ENCODE assay signal across 9 cellular contexts in the genomic region with DNA sequence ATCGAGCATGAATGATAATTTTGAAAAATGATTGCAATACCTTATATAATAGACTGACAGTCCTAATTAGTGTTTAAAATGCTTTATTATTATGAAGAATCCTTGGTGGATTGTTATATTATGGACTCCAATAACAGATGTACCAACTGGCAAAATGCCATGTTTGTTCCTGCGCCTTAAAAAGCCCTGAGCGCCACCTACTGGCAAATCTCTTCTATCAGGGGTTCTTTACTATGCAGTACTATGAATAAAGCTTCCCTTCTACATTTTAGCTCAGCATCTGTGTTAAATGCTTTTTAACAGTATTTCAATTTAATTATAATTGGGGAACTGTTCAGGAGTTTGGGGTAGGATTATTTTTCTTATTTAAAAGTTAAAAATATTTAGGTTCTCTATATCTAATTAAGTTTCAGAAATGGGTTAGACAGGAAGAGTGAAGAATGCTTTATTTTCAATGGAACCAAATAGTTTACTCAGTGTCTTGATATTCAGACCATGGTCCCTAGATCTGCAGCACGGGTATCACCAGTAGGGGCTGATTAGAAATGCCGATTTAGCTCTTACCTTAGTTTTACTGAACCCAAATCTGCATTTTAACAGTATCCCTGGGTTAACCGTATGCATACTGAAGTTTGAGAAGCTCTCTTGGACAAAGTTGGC. TPM values are rescaled to one million over a fixed set of nuclear protein-coding genes. Genes with fewer than 3 reads are reported as not detected.
A peak's percentile ranks its signal among the peaks of the same experiment; 100 is the strongest.
DNase-seq lines count a peak whose midpoint lies in the region; ATAC-seq lines count a peak whose summit lies in the region.
"Had no signal": no experiment of that assay in that cellular context is flagged by ENCODE, and none has a peak within 500 bp of the region (broad histone marks: within the 10 kb centered on the region; RNA-seq: fewer than 3 reads in every experiment).

No MANE protein-coding gene starts in this region.

- H3K9ac ChIP-seq in GM23248, result no peak overlapping the region

- no peaks in the 10 kb centered on the region for H3K9me3 Mint-ChIP-seq in CD4-positive, alpha-beta memory T cell
- H3K9me3 Mint-ChIP-seq: IgD-negative memory B cell had no signal

- H3K27me3 ChIP-seq in CD4-positive, alpha-beta memory T cell (ENCODE audit: insufficient read depth, low read length), result no peaks in the 10 kb centered on the region
- H3K27me3 ChIP-seq in GM23248 (replicated peaks; ENCODE audit: insufficient read depth), result no peaks in the 10 kb centered on the region

- H3K27ac ChIP-seq in CD4-positive, alpha-beta memory T cell (ENCODE audit: low read depth, low read length), result no peak overlapping the region
- H3K27ac ChIP-seq in GM23248, result no peak overlapping the region

- intact Hi-C loops in CD4-positive, alpha-beta memory T cell (cut with micrococcal nuclease), result loop anchor here (1.0 to 2.0 kb wide), 4 partner anchors 41 to 144 kb away; partner anchors contain the start of gene SLC25A4
- intact Hi-C loops in left cardiac atrium (cut with DNase I), result loop anchor here in 1 of 2 donors (10.0 kb wide), 1 partner anchor 139 kb away; no protein-coding TSS in a partner anchor

- peaks cover 20 to 56% (median 34%) of the 10 kb centered on the region in 4 donors for H3K4me1 Mint-ChIP-seq in CD4-positive, alpha-beta memory T cell

- POLR2A ChIA-PET in CD4-positive, alpha-beta memory T cell (lab: Charles Lee; ENCODE audit: partially characterized antibody), result interaction anchor here (1.0 to 1.5 kb wide), 4 partner anchors 10 to 71 kb away, joined by 3 to 5 read pairs (median 4); partner anchors contain the start of genes CFAP97 and SNX25

- in situ Hi-C loops in GM23248 (cut with MboI), result no loop called here

- H3K4me2 ChIP-seq in GM23248 (ENCODE audit: unreplicated experiment), result no peak overlapping the region

- no peak overlapping the region for H2AFZ ChIP-seq in GM23248

- H3K27ac Mint-ChIP-seq in CD4-positive, alpha-beta memory T cell, result no peak overlapping the region

- CTCF ChIA-PET in CD4-positive, alpha-beta memory T cell (lab: Charles Lee; ENCODE audit: partially characterized antibody), result interaction anchor here (0.7 to 6.9 kb wide), 26 partner anchors 9 to 264 kb away, joined by 3 to 79 read pairs (median 4); partner anchors contain the start of genes SLC25A4 and SNX25

- H3K9me2 ChIP-seq in GM23248 (ENCODE audit: insufficient read depth), result no peaks in the 10 kb centered on the region

- 44 to 46% methylated on average over 6 of the region's 6 CpGs for WGBS in GM23248 (ENCODE audit: low coverage in 1 of 2, low lambda C conversion rate in 2 of 2, missing lambda C conversion rate in 2 of 2), 2 experiments

- H3K36me3 Mint-ChIP-seq in CD4-positive, alpha-beta memory T cell, result peaks cover 27 to 35% of the 10 kb centered on the region in 2 donors

- peaks cover 14% of the 10 kb centered on the region for H3K36me3 ChIP-seq in CD4-positive, alpha-beta memory T cell (ENCODE audit: insufficient read depth, low read length)
- H3K36me3 ChIP-seq in GM23248 (ENCODE audit: low read depth), result peaks cover 9% of the 10 kb centered on the region; the same call in 1 of the 2 replicates

- no peak overlapping the region for H3K4me3 Mint-ChIP-seq in CD4-positive, alpha-beta memory T cell
- H3K4me3 Mint-ChIP-seq: IgD-negative memory B cell had no signal

- no peaks in the 10 kb centered on the region for H4K20me1 ChIP-seq in GM23248 (ENCODE audit: insufficient read depth)

- no peak overlapping the region for H3K4me3 ChIP-seq in CD4-positive, alpha-beta memory T cell (ENCODE audit: low read length in 2 of 2)
- no peak overlapping the region for H3K4me3 ChIP-seq in GM23248

- H3K27me3 Mint-ChIP-seq in CD4-positive, alpha-beta memory T cell, result no peaks in the 10 kb centered on the region
- H3K27me3 Mint-ChIP-seq: IgD-negative memory B cell had no signal

- H3F3A ChIP-seq in GM23248 (ENCODE audit: insufficient read depth), result peaks cover 14% of the 10 kb centered on the region; the same call in 1 of the 2 replicates

- DNase-seq in CD4-positive, alpha-beta memory T cell, result peak; percentile 71 to 80 (median 76)
- peak; percentile 96 for DNase-seq in GM23248
- peak; percentile 73 for DNase-seq in NCI-H146 (lab: John Stamatoyannopoulos, UW)
- peak; percentile 69 for DNase-seq in T follicular helper cell (ENCODE audit: low read depth)
- peak; percentile 88 for DNase-seq in amniotic epithelial cell (ENCODE audit: low read depth)
- DNase-seq in left cardiac atrium, result peak; percentile 89
- DNase-seq in retina, result peak; percentile 34

- peaks cover 83% of the 10 kb centered on the region for H3K79me2 ChIP-seq in GM23248 (ENCODE audit: insufficient read depth)

- H3K9me3 ChIP-seq in CD4-positive, alpha-beta memory T cell (ENCODE audit: control insufficient read depth in 1 of 2, low read length in 2 of 2), result no peaks in the 10 kb centered on the region
- no peaks in the 10 kb centered on the region for H3K9me3 ChIP-seq in GM23248 (ENCODE audit: low read depth)

- ATAC-seq in left cardiac atrium (peak; percentile 67 to 76), HG02970 (IDR thresholded peaks at IDR 0.05; ENCODE audit: low FRiP score, unreplicated experiment) (no peak)

- H3K4me1 ChIP-seq in CD4-positive, alpha-beta memory T cell (ENCODE audit: insufficient read depth, low read length), result peaks cover 15% of the 10 kb centered on the region
- H3K4me1 ChIP-seq in GM23248 (ENCODE audit: insufficient read depth), result peaks cover 19% of the 10 kb centered on the region

RNA-seq across cellular contexts. Expression of gene CFAP97, which starts 20.0 kb away (rescaled TPM):
- 10 to 100 TPM; 41.6 to 41.9 TPM for total RNA-seq in CD4-positive, alpha-beta memory T cell
- 100 to 1,000 TPM; 123 to 128 TPM for polyA plus RNA-seq in CD4-positive, alpha-beta memory T cell
- total RNA-seq in GM23248 (2014; rRNA removed; shearing (Covaris generic)), result 44.0 and 46.3 TPM in 2 replicates
- polyA plus RNA-seq in GM23248 (2016; fragmentation: Nextera tagmentation; extraction: Ambion mirVana), result 49.2 and 50.8 TPM in 2 replicates
- total RNA-seq in left cardiac atrium, result 10 to 100 TPM; 16.8 to 25.9 TPM

RNA-seq across cellular contexts. Expression of gene SNX25, which starts 25.6 kb away (rescaled TPM):
- 10 to 100 TPM; 23.0 to 24.5 TPM for total RNA-seq in CD4-positive, alpha-beta memory T cell
- polyA plus RNA-seq in CD4-positive, alpha-beta memory T cell, result 1 to 10 TPM; 3.5 to 8.4 TPM
- 23.6 and 50.0 TPM in 2 replicates for total RNA-seq in GM23248 (2014; rRNA removed; shearing (Covaris generic))
- 7.1 and 8.2 TPM in 2 replicates for polyA plus RNA-seq in GM23248 (2016; fragmentation: Nextera tagmentation; extraction: Ambion mirVana)
- 10 to 100 TPM; 15.4 to 16.6 TPM for total RNA-seq in left cardiac atrium

RNA-seq across cellular contexts. Expression of gene SLC25A4, which starts 40.7 kb away (rescaled TPM):
- total RNA-seq in CD4-positive, alpha-beta memory T cell, result 1 to 10 TPM; 6.4 to 7.2 TPM
- 1 to 10 TPM; 7.8 to 9.0 TPM for polyA plus RNA-seq in CD4-positive, alpha-beta memory T cell
- 6.5 and 7.5 TPM in 2 replicates for total RNA-seq in GM23248 (2014; rRNA removed; shearing (Covaris generic))
- 28.1 and 29.2 TPM in 2 replicates for polyA plus RNA-seq in GM23248 (2016; fragmentation: Nextera tagmentation; extraction: Ambion mirVana)
- total RNA-seq in left cardiac atrium, result 1,000 to 10,000 TPM; 1,198 to 1,507 TPM

Comparison
In these comparisons a context has a peak if more than half of its experiments do, and no peak if none do; other contexts are left out.
1. DNase-seq: peak in every context shown above with its lines; median percentile 96 in GM23248; 89 in left cardiac atrium; 88 in amniotic epithelial cell; 76 in CD4-positive, alpha-beta memory T cell; 73 in NCI-H146; 69 in T follicular helper cell; 34 in retina.
2. RNA of gene SLC25A4, which starts 40.7 kb away (total RNA-seq): 1,198 to 1,507 TPM in left cardiac atrium; 6.4 to 7.2 TPM in CD4-positive, alpha-beta memory T cell and 6.5 to 7.5 TPM in GM23248; every median in the first group is over 100 times any median in the second.